In the genomic region with DNA sequence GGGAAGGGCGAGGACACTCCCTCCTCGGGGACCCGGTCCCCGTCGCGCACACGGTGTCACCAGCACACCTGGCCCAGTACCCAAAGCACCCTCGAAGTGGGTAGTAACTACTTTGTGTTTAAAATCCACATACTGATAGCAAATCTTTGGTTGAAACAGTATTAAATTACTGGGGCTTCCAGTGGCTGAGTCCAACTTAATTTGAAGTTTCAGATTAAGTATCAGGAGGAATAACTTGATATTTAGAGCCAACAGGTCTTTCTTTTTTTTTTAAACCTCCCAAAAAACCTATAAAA, we compare ENCODE assay signal across 1 cellular context.
TF ChIP-seq lines count a peak whose summit lies in the region.

No MANE protein-coding gene starts in this region.

TF ChIP-seq in WTC11, 78 proteins besides CTCF, POLR2A, EP300 and RAD21 (continued from another document):
- TF ChIP-seq MXD4 (CRISPR knock-in tag; IDR thresholded peaks at IDR 0.05; ENCODE audit: borderline replicate concordance) (no peak), CBFB (CRISPR knock-in tag; IDR thresholded peaks at IDR 0.05; ENCODE audit: low read depth) (no peak), HMGA2 (CRISPR knock-in tag; IDR thresholded peaks at IDR 0.05) (no peak)
- TF ChIP-seq, protein P1, sequence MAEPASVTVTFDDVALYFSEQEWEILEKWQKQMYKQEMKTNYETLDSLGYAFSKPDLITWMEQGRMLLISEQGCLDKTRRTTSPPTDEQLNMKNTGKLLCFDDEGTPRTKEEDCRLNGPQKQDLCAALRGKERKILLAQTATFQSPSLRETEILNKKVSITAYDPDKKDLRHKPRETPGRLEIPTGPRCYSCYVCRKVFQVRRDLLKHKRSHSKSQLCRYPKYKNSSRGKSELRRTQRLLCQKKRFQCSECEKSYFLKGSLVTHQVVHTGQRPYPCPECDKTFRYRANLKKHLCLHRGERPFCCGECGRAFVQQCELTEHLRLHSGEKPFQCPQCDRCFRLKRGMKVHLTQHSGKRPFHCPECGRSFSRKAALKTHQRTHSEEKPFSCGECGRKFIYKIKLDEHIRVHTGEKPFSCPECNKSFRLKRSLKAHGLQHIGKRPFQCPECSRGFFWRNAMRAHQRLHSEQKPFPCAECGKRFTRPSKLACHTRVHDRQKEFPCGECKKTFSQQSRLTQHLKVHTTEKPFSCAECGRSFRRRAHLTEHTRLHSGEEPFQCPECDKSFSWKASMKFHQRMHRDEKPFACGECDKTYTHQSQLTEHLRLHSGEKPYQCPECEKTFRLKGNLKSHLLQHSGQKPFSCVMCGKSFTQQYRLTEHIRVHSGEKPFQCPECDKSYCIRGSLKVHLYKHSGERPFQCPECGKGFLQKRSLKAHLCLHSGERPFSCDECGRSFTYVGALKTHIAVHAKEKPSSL (CRISPR knock-in tag; conservative IDR thresholded peaks at IDR 0.05) = no peak
- TF ChIP-seq, protein P2, sequence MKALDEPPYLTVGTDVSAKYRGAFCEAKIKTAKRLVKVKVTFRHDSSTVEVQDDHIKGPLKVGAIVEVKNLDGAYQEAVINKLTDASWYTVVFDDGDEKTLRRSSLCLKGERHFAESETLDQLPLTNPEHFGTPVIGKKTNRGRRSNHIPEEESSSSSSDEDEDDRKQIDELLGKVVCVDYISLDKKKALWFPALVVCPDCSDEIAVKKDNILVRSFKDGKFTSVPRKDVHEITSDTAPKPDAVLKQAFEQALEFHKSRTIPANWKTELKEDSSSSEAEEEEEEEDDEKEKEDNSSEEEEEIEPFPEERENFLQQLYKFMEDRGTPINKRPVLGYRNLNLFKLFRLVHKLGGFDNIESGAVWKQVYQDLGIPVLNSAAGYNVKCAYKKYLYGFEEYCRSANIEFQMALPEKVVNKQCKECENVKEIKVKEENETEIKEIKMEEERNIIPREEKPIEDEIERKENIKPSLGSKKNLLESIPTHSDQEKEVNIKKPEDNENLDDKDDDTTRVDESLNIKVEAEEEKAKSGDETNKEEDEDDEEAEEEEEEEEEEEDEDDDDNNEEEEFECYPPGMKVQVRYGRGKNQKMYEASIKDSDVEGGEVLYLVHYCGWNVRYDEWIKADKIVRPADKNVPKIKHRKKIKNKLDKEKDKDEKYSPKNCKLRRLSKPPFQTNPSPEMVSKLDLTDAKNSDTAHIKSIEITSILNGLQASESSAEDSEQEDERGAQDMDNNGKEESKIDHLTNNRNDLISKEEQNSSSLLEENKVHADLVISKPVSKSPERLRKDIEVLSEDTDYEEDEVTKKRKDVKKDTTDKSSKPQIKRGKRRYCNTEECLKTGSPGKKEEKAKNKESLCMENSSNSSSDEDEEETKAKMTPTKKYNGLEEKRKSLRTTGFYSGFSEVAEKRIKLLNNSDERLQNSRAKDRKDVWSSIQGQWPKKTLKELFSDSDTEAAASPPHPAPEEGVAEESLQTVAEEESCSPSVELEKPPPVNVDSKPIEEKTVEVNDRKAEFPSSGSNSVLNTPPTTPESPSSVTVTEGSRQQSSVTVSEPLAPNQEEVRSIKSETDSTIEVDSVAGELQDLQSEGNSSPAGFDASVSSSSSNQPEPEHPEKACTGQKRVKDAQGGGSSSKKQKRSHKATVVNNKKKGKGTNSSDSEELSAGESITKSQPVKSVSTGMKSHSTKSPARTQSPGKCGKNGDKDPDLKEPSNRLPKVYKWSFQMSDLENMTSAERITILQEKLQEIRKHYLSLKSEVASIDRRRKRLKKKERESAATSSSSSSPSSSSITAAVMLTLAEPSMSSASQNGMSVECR (CRISPR knock-in tag; IDR thresholded peaks at IDR 0.05; ENCODE audit: borderline replicate concordance) = 0 out of 2 replicates have a peak, but pooled peaks have one; percentile 19
- TF ChIP-seq, protein P3, sequence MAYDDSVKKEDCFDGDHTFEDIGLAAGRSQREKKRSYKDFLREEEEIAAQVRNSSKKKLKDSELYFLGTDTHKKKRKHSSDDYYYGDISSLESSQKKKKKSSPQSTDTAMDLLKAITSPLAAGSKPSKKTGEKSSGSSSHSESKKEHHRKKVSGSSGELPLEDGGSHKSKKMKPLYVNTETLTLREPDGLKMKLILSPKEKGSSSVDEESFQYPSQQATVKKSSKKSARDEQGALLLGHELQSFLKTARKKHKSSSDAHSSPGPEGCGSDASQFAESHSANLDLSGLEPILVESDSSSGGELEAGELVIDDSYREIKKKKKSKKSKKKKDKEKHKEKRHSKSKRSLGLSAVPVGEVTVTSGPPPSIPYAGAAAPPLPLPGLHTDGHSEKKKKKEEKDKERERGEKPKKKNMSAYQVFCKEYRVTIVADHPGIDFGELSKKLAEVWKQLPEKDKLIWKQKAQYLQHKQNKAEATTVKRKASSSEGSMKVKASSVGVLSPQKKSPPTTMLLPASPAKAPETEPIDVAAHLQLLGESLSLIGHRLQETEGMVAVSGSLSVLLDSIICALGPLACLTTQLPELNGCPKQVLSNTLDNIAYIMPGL (CRISPR knock-in tag; IDR thresholded peaks at IDR 0.05) = 0 out of 2 replicates have a peak, but pooled peaks have one; percentile 19
